Comparison of ENCODE assay signal across 15 cellular contexts in the genomic region with DNA sequence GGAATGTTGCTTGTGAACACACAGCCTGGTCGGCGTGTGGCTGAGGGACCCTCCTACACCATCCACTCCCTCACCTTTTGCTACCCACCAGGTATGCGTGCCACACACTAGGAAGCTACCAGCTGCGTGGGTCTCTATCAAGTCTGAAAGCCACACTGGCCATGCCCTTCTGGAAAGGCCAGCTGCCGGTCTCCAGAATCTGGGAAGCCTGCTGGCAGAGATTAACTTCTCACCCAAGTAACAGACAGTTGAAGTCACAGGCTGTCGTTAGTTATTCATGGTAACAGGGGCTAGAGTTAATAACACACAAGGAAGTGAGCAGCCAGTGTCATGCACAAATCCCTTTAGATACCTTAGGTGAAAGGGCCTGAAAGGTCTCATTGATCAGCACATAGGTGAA. TPM values are rescaled to one million over a fixed set of nuclear protein-coding genes. Genes with fewer than 3 reads are reported as not detected.
DNase-seq lines count a peak whose midpoint lies in the region; ATAC-seq and TF ChIP-seq lines count a peak whose summit lies in the region.
"Had no signal": no experiment of that assay in that cellular context is flagged by ENCODE, and none has a peak within 500 bp of the region (broad histone marks: within the 10 kb centered on the region; RNA-seq: fewer than 3 reads in every experiment).

No MANE protein-coding gene starts in this region.

- intact Hi-C loops in ascending aorta (cut with DNase I), result no loop called here

- peaks cover 16% of the 10 kb centered on the region for H3K4me1 ChIP-seq in Loucy (ENCODE audit: insufficient read depth, low read length, poor library complexity, severe bottlenecking)
- peaks cover 17 to 66% of the 10 kb centered on the region in 2 donors for H3K4me1 ChIP-seq in ascending aorta
- H3K4me1 ChIP-seq: A549, BE2C had no signal

- H3K4me3 ChIP-seq in Loucy (ENCODE audit: low read length, poor library complexity, severe bottlenecking) (no peak overlapping the region), ascending aorta (no peak overlapping the region)
- H3K4me3 ChIP-seq: A549, GM23248 had no signal

- H3K27me3 Mint-ChIP-seq in osteocyte (ENCODE audit: unreplicated experiment), result no peaks in the 10 kb centered on the region
- no peaks in the 10 kb centered on the region for H3K27me3 Mint-ChIP-seq in stimulated activated memory B cell treated with anti-CD40 and anti-IgM and Interleukin-4, amounts not matched to agents 10 μg/mL and 1 μg/mL and 100 μg/mL, for 72 hours
- H3K27me3 Mint-ChIP-seq: CD4-positive, alpha-beta memory T cell had no signal

- no peak overlapping the region for H3K4me2 ChIP-seq in Loucy (ENCODE audit: low read depth, low read length, poor library complexity, severe bottlenecking)
- H3K4me2 ChIP-seq: A549 had no signal

- H3K27ac Mint-ChIP-seq in osteocyte (ENCODE audit: unreplicated experiment), result no peak overlapping the region
- no peak overlapping the region for H3K27ac Mint-ChIP-seq in stimulated activated memory B cell treated with anti-CD40 and anti-IgM and Interleukin-4, amounts not matched to agents 10 μg/mL and 1 μg/mL and 100 μg/mL, for 72 hours
- H3K27ac Mint-ChIP-seq: CD4-positive, alpha-beta memory T cell; H9 had no signal

- H3K27ac ChIP-seq in ascending aorta, result peak overlapping the region; percentile 75 to 80
- H3K27ac ChIP-seq: A549, C4-2B, GM23248 had no signal

- ATAC-seq in stimulated activated memory B cell treated with anti-CD40 and anti-IgM and Interleukin-4, amounts not matched to agents 10 μg/mL and 1 μg/mL and 100 μg/mL, for 72 hours, result no peak
- ATAC-seq: A549 had no signal

- H3K9ac ChIP-seq in Loucy (ENCODE audit: low read depth, low read length, poor library complexity, severe bottlenecking), result no peak overlapping the region
- H3K9ac ChIP-seq: GM23248 had no signal

- no peak overlapping the region for H3K4me3 Mint-ChIP-seq in osteocyte (ENCODE audit: unreplicated experiment)
- H3K4me3 Mint-ChIP-seq in stimulated activated memory B cell treated with anti-CD40 and anti-IgM and Interleukin-4, amounts not matched to agents 10 μg/mL and 1 μg/mL and 100 μg/mL, for 72 hours, result no peak overlapping the region
- H3K4me3 Mint-ChIP-seq: CD4-positive, alpha-beta memory T cell; H9 had no signal

- H3K36me3 Mint-ChIP-seq in osteocyte (ENCODE audit: unreplicated experiment), result no peaks in the 10 kb centered on the region
- H3K36me3 Mint-ChIP-seq in stimulated activated memory B cell treated with anti-CD40 and anti-IgM and Interleukin-4, amounts not matched to agents 10 μg/mL and 1 μg/mL and 100 μg/mL, for 72 hours, result no peaks in the 10 kb centered on the region
- H3K36me3 Mint-ChIP-seq: CD4-positive, alpha-beta memory T cell had no signal

- H2AFZ ChIP-seq in Loucy (ENCODE audit: low read length), result 0 out of 2 replicates have a peak overlapping the region, but pooled peaks have one; percentile 17
- H2AFZ ChIP-seq: GM23248 had no signal

- H3K27me3 ChIP-seq in Loucy (ENCODE audit: insufficient read depth, low read length, poor library complexity, severe bottlenecking) (no peaks in the 10 kb centered on the region), ascending aorta (no peaks in the 10 kb centered on the region)
- H3K27me3 ChIP-seq: BE2C had no signal

- no peaks in the 10 kb centered on the region for H3K79me2 ChIP-seq in Loucy (ENCODE audit: insufficient read depth, low read length)

- DNase-seq in ascending aorta (ENCODE audit: low spot score in 2 of 2), result no peak
- peak; percentile 66 for DNase-seq in osteocyte (ENCODE audit: extremely low spot score, unreplicated experiment)
- DNase-seq in occipital lobe (lab: John Stamatoyannopoulos, UW), result no peak
- DNase-seq in NCI-H446 (lab: John Stamatoyannopoulos, UW), result no peak
- DNase-seq: BE2C; CD4-positive, alpha-beta memory T cell; DMS53; GF-D8; GM23248; H9; IMR-90 had no signal

- no peaks in the 10 kb centered on the region for H3K9me2 ChIP-seq in Loucy (replicated peaks; ENCODE audit: low read depth, low read length)

- no peaks in the 10 kb centered on the region for H3K9me3 Mint-ChIP-seq in osteocyte (ENCODE audit: unreplicated experiment)
- no peaks in the 10 kb centered on the region for H3K9me3 Mint-ChIP-seq in stimulated activated memory B cell treated with anti-CD40 and anti-IgM and Interleukin-4, amounts not matched to agents 10 μg/mL and 1 μg/mL and 100 μg/mL, for 72 hours
- H3K9me3 Mint-ChIP-seq: CD4-positive, alpha-beta memory T cell; H9 had no signal

- TF ChIP-seq CTCF in Loucy (conservative IDR thresholded peaks at IDR 0.05; ENCODE audit: low read length) (no peak), ascending aorta (IDR thresholded peaks at IDR 0.05) (no peak), osteocyte (IDR thresholded peaks at IDR 0.05) (no peak)

- no peaks in the 10 kb centered on the region for H4K20me1 ChIP-seq in Loucy (ENCODE audit: insufficient read depth, low read length, poor library complexity, severe bottlenecking)

- no peaks in the 10 kb centered on the region for H3K36me3 ChIP-seq in Loucy (ENCODE audit: insufficient read depth, low read length)
- peaks cover 9 to 18% of the 10 kb centered on the region in 2 donors for H3K36me3 ChIP-seq in ascending aorta
- H3K36me3 ChIP-seq: BE2C had no signal

- peaks cover 10% of the 10 kb centered on the region for H3K4me1 Mint-ChIP-seq in osteocyte (ENCODE audit: unreplicated experiment)
- peaks cover 6% of the 10 kb centered on the region for H3K4me1 Mint-ChIP-seq in stimulated activated memory B cell treated with anti-CD40 and anti-IgM and Interleukin-4, amounts not matched to agents 10 μg/mL and 1 μg/mL and 100 μg/mL, for 72 hours
- H3K4me1 Mint-ChIP-seq: H9 had no signal

- no peaks in the 10 kb centered on the region for H3F3A ChIP-seq in Loucy (ENCODE audit: low read depth)

- H3K9me3 ChIP-seq in Loucy (ENCODE audit: insufficient read depth, low read depth, low read length), result no peaks in the 10 kb centered on the region
- H3K9me3 ChIP-seq in ascending aorta, result no peaks in the 10 kb centered on the region
- H3K9me3 ChIP-seq: A549, BE2C had no signal

RNA-seq across cellular contexts. Expression of a gene that starts 48.1 kb away (rescaled TPM):
- 68.0 TPM for total RNA-seq in ascending aorta
- 22.7 and 25.5 TPM in 2 replicates for total RNA-seq in osteocyte
- total RNA-seq in occipital lobe, result 3.0 TPM
- total RNA-seq: CD4-positive, alpha-beta memory T cell had no signal

RNA-seq across cellular contexts. Expression of a gene that starts 56.7 kb away (rescaled TPM):
- total RNA-seq in ascending aorta (300 TPM), osteocyte (308 and 332 TPM in 2 replicates), occipital lobe (18.2 TPM)

Comparison
In these comparisons a context has a peak if more than half of its experiments do, and no peak if none do; other contexts are left out.
1. RNA of a gene that starts 56.7 kb away (total RNA-seq): 308 to 332 TPM in osteocyte and 300 TPM in ascending aorta (single experiment); 18.2 TPM in occipital lobe (single experiment); every median in the first group is over 10 times any median in the second.